Comparison of ENCODE assay signal across 1 cellular context in genomic region chr20:16124911-16125776, GRCh38.
A peak's percentile ranks its signal among the peaks of the same experiment; 100 is the strongest.
TF ChIP-seq lines count a peak whose summit lies in the region.

No MANE protein-coding gene starts in this region.

TF ChIP-seq in HepG2, 621 proteins besides CTCF, POLR2A, EP300 and RAD21 (continued from another document and continues in another):
- TF ChIP-seq, protein P1, sequence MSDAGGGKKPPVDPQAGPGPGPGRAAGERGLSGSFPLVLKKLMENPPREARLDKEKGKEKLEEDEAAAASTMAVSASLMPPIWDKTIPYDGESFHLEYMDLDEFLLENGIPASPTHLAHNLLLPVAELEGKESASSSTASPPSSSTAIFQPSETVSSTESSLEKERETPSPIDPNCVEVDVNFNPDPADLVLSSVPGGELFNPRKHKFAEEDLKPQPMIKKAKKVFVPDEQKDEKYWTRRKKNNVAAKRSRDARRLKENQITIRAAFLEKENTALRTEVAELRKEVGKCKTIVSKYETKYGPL (CRISPR knock-in tag; IDR thresholded peaks at IDR 0.05), result no peak
- TF ChIP-seq ZZZ3 (CRISPR knock-in tag; IDR thresholded peaks at IDR 0.05; ENCODE audit: borderline replicate concordance) (no peak), TRIM24 (CRISPR knock-in tag; IDR thresholded peaks at IDR 0.05) (peak; percentile 82; the same call in 1 of the 2 replicates), EHMT2 (IDR thresholded peaks at IDR 0.05; ENCODE audit: borderline replicate concordance, low read depth, low read length) (no peak), ZFP1 (CRISPR knock-in tag; IDR thresholded peaks at IDR 0.05) (no peak), CAMTA2 (CRISPR knock-in tag; IDR thresholded peaks at IDR 0.05; ENCODE audit: borderline replicate concordance) (no peak), ARHGAP35 (CRISPR knock-in tag; IDR thresholded peaks at IDR 0.05; ENCODE audit: borderline replicate concordance) (no peak), BORCS8-MEF2B (CRISPR knock-in tag; IDR thresholded peaks at IDR 0.05) (no peak), EED (CRISPR knock-in tag; IDR thresholded peaks at IDR 0.05) (no peak), ZNF34 (CRISPR knock-in tag; IDR thresholded peaks at IDR 0.05; ENCODE audit: borderline replicate concordance) (no peak), KDM6A (CRISPR knock-in tag; IDR thresholded peaks at IDR 0.05; ENCODE audit: low read depth) (peak; percentile 79), ZNF30 (CRISPR knock-in tag; IDR thresholded peaks at IDR 0.05) (no peak), ZNF484 (CRISPR knock-in tag; IDR thresholded peaks at IDR 0.05; ENCODE audit: borderline replicate concordance, low read depth) (no peak), HNRNPH1 (optimal IDR thresholded peaks at IDR 0.05; ENCODE audit: low read depth, low read length) (no peak), ZNF674 (CRISPR knock-in tag; IDR thresholded peaks at IDR 0.05; ENCODE audit: low read depth) (no peak), NCOR1 (IDR thresholded peaks at IDR 0.05; ENCODE audit: borderline replicate concordance, low read length) (no peak), DNMT3B (CRISPR knock-in tag; conservative IDR thresholded peaks at IDR 0.05) (no peak), FOSL2 (CRISPR knock-in tag; IDR thresholded peaks at IDR 0.05) (peak; percentile 35; the same call in 1 of the 2 replicates), HNRNPUL1 (IDR thresholded peaks at IDR 0.05; ENCODE audit: low read depth, low read length) (no peak), CEBPZ (IDR thresholded peaks at IDR 0.05; ENCODE audit: low read length) (no peak), ZNF792 (CRISPR knock-in tag; IDR thresholded peaks at IDR 0.05) (no peak), ZNF780A (CRISPR knock-in tag; IDR thresholded peaks at IDR 0.05) (no peak), FOXA1 (IDR thresholded peaks at IDR 0.05) (no peak), FOXA1 (CRISPR knock-in tag; IDR thresholded peaks at IDR 0.05) (peak; percentile 76), ZXDC (CRISPR knock-in tag; IDR thresholded peaks at IDR 0.05) (no peak), ZNF572 (CRISPR knock-in tag; IDR thresholded peaks at IDR 0.05) (no peak), HNRNPL (IDR thresholded peaks at IDR 0.05; ENCODE audit: low read depth, low read length) (no peak), NAIF1 (CRISPR knock-in tag; IDR thresholded peaks at IDR 0.05; ENCODE audit: borderline replicate concordance) (no peak), ZNF362 (CRISPR knock-in tag; IDR thresholded peaks at IDR 0.05; ENCODE audit: borderline replicate concordance) (no peak), ZFYVE20 (CRISPR knock-in tag; IDR thresholded peaks at IDR 0.05; ENCODE audit: borderline replicate concordance, low read depth) (no peak), NFRKB (IDR thresholded peaks at IDR 0.05) (no peak), KMT2A (CRISPR knock-in tag; IDR thresholded peaks at IDR 0.05) (no peak)
- TF ChIP-seq, protein P2, sequence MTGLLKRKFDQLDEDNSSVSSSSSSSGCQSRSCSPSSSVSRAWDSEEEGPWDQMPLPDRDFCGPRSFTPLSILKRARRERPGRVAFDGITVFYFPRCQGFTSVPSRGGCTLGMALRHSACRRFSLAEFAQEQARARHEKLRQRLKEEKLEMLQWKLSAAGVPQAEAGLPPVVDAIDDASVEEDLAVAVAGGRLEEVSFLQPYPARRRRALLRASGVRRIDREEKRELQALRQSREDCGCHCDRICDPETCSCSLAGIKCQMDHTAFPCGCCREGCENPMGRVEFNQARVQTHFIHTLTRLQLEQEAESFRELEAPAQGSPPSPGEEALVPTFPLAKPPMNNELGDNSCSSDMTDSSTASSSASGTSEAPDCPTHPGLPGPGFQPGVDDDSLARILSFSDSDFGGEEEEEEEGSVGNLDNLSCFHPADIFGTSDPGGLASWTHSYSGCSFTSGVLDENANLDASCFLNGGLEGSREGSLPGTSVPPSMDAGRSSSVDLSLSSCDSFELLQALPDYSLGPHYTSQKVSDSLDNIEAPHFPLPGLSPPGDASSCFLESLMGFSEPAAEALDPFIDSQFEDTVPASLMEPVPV (CRISPR knock-in tag; IDR thresholded peaks at IDR 0.05), result 0 out of 2 replicates have a peak, but pooled peaks have one; percentile 37
- TF ChIP-seq, protein P3, sequence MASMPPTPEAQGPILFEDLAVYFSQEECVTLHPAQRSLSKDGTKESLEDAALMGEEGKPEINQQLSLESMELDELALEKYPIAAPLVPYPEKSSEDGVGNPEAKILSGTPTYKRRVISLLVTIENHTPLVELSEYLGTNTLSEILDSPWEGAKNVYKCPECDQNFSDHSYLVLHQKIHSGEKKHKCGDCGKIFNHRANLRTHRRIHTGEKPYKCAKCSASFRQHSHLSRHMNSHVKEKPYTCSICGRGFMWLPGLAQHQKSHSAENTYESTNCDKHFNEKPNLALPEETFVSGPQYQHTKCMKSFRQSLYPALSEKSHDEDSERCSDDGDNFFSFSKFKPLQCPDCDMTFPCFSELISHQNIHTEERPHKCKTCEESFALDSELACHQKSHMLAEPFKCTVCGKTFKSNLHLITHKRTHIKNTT (CRISPR knock-in tag; IDR thresholded peaks at IDR 0.05), result no peak
- TF ChIP-seq, protein P4, sequence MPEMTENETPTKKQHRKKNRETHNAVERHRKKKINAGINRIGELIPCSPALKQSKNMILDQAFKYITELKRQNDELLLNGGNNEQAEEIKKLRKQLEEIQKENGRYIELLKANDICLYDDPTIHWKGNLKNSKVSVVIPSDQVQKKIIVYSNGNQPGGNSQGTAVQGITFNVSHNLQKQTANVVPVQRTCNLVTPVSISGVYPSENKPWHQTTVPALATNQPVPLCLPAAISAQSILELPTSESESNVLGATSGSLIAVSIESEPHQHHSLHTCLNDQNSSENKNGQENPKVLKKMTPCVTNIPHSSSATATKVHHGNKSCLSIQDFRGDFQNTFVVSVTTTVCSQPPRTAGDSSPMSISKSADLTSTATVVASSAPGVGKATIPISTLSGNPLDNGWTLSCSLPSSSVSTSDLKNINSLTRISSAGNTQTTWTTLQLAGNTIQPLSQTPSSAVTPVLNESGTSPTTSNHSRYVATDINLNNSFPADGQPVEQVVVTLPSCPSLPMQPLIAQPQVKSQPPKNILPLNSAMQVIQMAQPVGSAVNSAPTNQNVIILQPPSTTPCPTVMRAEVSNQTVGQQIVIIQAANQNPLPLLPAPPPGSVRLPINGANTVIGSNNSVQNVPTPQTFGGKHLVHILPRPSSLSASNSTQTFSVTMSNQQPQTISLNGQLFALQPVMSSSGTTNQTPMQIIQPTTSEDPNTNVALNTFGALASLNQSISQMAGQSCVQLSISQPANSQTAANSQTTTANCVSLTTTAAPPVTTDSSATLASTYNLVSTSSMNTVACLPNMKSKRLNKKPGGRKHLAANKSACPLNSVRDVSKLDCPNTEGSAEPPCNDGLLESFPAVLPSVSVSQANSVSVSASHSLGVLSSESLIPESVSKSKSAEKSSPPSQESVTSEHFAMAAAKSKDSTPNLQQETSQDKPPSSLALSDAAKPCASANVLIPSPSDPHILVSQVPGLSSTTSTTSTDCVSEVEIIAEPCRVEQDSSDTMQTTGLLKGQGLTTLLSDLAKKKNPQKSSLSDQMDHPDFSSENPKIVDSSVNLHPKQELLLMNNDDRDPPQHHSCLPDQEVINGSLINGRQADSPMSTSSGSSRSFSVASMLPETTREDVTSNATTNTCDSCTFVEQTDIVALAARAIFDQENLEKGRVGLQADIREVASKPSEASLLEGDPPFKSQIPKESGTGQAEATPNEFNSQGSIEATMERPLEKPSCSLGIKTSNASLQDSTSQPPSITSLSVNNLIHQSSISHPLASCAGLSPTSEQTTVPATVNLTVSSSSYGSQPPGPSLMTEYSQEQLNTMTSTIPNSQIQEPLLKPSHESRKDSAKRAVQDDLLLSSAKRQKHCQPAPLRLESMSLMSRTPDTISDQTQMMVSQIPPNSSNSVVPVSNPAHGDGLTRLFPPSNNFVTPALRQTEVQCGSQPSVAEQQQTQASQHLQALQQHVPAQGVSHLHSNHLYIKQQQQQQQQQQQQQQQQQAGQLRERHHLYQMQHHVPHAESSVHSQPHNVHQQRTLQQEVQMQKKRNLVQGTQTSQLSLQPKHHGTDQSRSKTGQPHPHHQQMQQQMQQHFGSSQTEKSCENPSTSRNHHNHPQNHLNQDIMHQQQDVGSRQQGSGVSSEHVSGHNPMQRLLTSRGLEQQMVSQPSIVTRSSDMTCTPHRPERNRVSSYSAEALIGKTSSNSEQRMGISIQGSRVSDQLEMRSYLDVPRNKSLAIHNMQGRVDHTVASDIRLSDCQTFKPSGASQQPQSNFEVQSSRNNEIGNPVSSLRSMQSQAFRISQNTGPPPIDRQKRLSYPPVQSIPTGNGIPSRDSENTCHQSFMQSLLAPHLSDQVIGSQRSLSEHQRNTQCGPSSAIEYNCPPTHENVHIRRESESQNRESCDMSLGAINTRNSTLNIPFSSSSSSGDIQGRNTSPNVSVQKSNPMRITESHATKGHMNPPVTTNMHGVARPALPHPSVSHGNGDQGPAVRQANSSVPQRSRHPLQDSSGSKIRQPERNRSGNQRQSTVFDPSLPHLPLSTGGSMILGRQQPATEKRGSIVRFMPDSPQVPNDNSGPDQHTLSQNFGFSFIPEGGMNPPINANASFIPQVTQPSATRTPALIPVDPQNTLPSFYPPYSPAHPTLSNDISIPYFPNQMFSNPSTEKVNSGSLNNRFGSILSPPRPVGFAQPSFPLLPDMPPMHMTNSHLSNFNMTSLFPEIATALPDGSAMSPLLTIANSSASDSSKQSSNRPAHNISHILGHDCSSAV (CRISPR knock-in tag; IDR thresholded peaks at IDR 0.05; ENCODE audit: borderline replicate concordance), result no peak
